9 cellular contexts compared by ENCODE assay signal in the genomic region with DNA sequence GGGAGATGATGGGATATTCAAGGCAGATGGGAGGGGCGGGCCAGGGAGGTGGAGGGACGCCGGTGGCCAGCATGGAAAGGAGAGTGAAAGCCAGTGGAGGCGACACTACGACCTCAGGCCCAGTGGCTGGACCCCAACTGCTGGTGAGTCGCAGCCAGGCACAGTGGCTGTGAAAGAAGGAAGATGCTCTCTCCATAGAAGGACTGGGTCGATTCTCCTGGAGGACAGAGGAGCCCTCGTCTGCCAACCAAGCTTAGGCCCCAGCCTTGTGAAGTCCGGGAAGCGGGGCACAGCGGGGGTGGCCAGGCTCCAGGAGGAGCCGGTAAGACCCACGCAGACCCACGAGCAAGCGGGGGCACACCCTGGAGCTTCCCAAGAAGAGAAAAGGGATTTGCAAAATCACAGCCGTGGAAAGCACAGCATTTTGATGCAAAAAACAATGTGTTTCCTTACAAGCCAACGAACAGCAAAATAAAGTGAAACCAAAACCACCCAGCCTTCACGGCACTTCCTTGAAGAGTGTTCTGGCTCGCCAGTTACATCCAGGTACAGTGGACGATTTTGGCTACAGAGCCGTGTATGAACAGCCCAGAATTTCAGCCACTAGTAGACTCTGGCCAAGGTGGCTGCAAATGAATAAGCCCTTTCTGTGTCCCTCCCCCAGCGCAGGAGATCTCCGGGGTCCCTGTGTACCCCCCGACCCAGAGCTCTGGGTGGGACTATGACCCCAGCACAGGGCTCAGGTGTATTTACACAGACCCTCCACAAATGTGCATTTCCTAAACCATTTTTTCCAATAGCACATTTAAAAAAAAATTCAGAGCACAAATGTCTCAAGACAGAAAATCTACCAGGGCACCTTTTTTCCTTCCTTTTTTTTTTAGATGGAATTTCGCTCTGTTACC.
DNase-seq lines count a peak whose midpoint lies in the region; TF ChIP-seq lines count a peak whose summit lies in the region.
"Had no signal": no experiment of that assay in that cellular context is flagged by ENCODE, and none has a peak within 500 bp of the region (broad histone marks: within the 10 kb centered on the region; RNA-seq: fewer than 3 reads in every experiment).

No MANE protein-coding gene starts in this region.

- CTCF ChIA-PET in CD4-positive, alpha-beta memory T cell (lab: Charles Lee; ENCODE audit: partially characterized antibody), result no interaction called here

- H3K27ac ChIP-seq in CD4-positive, alpha-beta memory T cell (ENCODE audit: low read depth, low read length), result peak overlapping the region; percentile 56
- H3K27ac ChIP-seq in neutrophil, result no peak overlapping the region

- H3K27me3 ChIP-seq in CD4-positive, alpha-beta memory T cell (ENCODE audit: insufficient read depth, low read length), result no peaks in the 10 kb centered on the region
- H3K27me3 ChIP-seq in adipocyte (replicated peaks; ENCODE audit: control insufficient read depth, insufficient read depth, low read length) (peaks cover 40% of the 10 kb centered on the region), neutrophil (no peaks in the 10 kb centered on the region)

- no peaks in the 10 kb centered on the region for H3K9me3 ChIP-seq in CD4-positive, alpha-beta memory T cell (ENCODE audit: control insufficient read depth in 1 of 2, low read length in 2 of 2)
- no peaks in the 10 kb centered on the region for H3K9me3 ChIP-seq in adipocyte (ENCODE audit: control insufficient read depth, low read length)
- no peaks in the 10 kb centered on the region for H3K9me3 ChIP-seq in neutrophil

- H3K4me3 Mint-ChIP-seq in CD4-positive, alpha-beta memory T cell, result peak overlapping the region; percentile 85 to 94 (median 91)

- peak overlapping the region; percentile 55 to 98 (median 95) for H3K27ac Mint-ChIP-seq in CD4-positive, alpha-beta memory T cell

- H3K9me3 Mint-ChIP-seq in CD4-positive, alpha-beta memory T cell, result no peaks in the 10 kb centered on the region

- intact Hi-C loops in CD4-positive, alpha-beta memory T cell (cut with micrococcal nuclease), result no loop called here

- no peak for TF ChIP-seq CTCF in neutrophil (IDR thresholded peaks at IDR 0.05)

- H3K4me1 Mint-ChIP-seq in CD4-positive, alpha-beta memory T cell, result peaks cover 8 to 15% (median 10%) of the 10 kb centered on the region in 4 donors

- peak overlapping the region; percentile 64 to 91 for H3K4me3 ChIP-seq in CD4-positive, alpha-beta memory T cell (ENCODE audit: low read length in 2 of 2)
- H3K4me3 ChIP-seq in adipocyte (ENCODE audit: low read length), result peak overlapping the region; percentile 67
- peak overlapping the region; percentile 43 for H3K4me3 ChIP-seq in neutrophil (ENCODE audit: low read depth in 1 of 2, low read length in 1 of 2)
- H3K4me3 ChIP-seq: smooth muscle cell had no signal

- no peaks in the 10 kb centered on the region for H3K27me3 Mint-ChIP-seq in CD4-positive, alpha-beta memory T cell

- DNase-seq in CD4-positive, alpha-beta memory T cell, result peak in 4 of 5 donors; percentile 41 to 59 (median 50)
- DNase-seq in NCI-H2029 (lab: John Stamatoyannopoulos, UW) (peak; percentile 32), adipocyte (ENCODE audit: low read depth) (no peak), NCI-H226 (no peak), T1000 (lab: John Stamatoyannopoulos, UW) (no peak), OCI-M2 (lab: John Stamatoyannopoulos, UW; ENCODE audit: unreplicated experiment) (no peak), SW 1271 (lab: John Stamatoyannopoulos, UW) (no peak)

- no peaks in the 10 kb centered on the region for H3K36me3 Mint-ChIP-seq in CD4-positive, alpha-beta memory T cell

- H3K36me3 ChIP-seq in CD4-positive, alpha-beta memory T cell (ENCODE audit: insufficient read depth, low read length), result no peaks in the 10 kb centered on the region
- H3K36me3 ChIP-seq in adipocyte (ENCODE audit: control insufficient read depth, insufficient read depth, low read length, severe bottlenecking), result no peaks in the 10 kb centered on the region
- no peaks in the 10 kb centered on the region for H3K36me3 ChIP-seq in neutrophil

- peaks cover 12% of the 10 kb centered on the region for H3K4me1 ChIP-seq in CD4-positive, alpha-beta memory T cell (ENCODE audit: insufficient read depth, low read length)
- H3K4me1 ChIP-seq in adipocyte (ENCODE audit: control insufficient read depth, insufficient read depth, low read length), result no peaks in the 10 kb centered on the region
- H3K4me1 ChIP-seq in neutrophil (ENCODE audit: control insufficient read depth in 1 of 2, insufficient read depth in 1 of 2, low read depth in 1 of 2, low read length in 1 of 2), result peaks cover 8 to 10% of the 10 kb centered on the region in 2 experiments

- POLR2A ChIA-PET in CD4-positive, alpha-beta memory T cell (lab: Charles Lee; ENCODE audit: partially characterized antibody), result interaction anchor here (0.6 to 0.9 kb wide), 2 partner anchors 30 to 97 kb away, joined by 3 to 5 read pairs; partner anchors contain the start of gene TRMU

- H3K9ac ChIP-seq in adipocyte (ENCODE audit: low read length), result no peak overlapping the region

Comparison
In these comparisons a context has a peak if more than half of its experiments do, and no peak if none do; other contexts are left out.
1. DNase-seq: peak in CD4-positive, alpha-beta memory T cell (4 of 5) and NCI-H2029 (single experiment); none in adipocyte (single experiment), NCI-H226 (single experiment), T1000 (single experiment), OCI-M2 (single experiment) and SW 1271 (0 of 2).
2. Peak in every context shown above with its lines, with median percentiles within 50 percentile points of each other: H3K4me3 ChIP-seq.